In genomic region chr4:53905935-53906377, GRCh38 we compare ENCODE assay signal across 8 cellular contexts.
DNase-seq lines count a peak whose midpoint lies in the region; FAIRE-seq and TF ChIP-seq lines count a peak whose summit lies in the region.

No MANE protein-coding gene starts in this region.

- H3F3A ChIP-seq in PC-9 (ENCODE audit: insufficient read depth, low read depth) = no peaks in the 10 kb centered on the region

- TF ChIP-seq CTCF in spleen (IDR thresholded peaks at IDR 0.05 in 8 of 11, conservative IDR thresholded peaks at IDR 0.05 in 3 of 11) = no peak
- no peak for TF ChIP-seq CTCF in PC-9 (conservative IDR thresholded peaks at IDR 0.05)

- intact Hi-C loops in spleen (cut with DNase I; ENCODE audit: low total_unique reads) = loop anchor here (5.0 kb wide), 1 partner anchor 311 kb away; no protein-coding TSS in a partner anchor
- intact Hi-C loops in PC-9 (cut with micrococcal nuclease; ENCODE audit: unreplicated experiment) = loop anchor here (5.0 to 10.0 kb wide), 3 partner anchors 709 to 1531 kb away; no protein-coding TSS in a partner anchor

- POLR2A ChIA-PET in PC-9 (lab: Charles Lee; ENCODE audit: unreplicated experiment) = no interaction called here

- H3K4me3 ChIP-seq in spleen (peak overlapping the region in 4 of 8 donors; percentile 0 to 44 (median 24)), PC-9 (no peak overlapping the region)

- no peaks in the 10 kb centered on the region for H3K9me3 ChIP-seq in spleen
- no peaks in the 10 kb centered on the region for H3K9me3 ChIP-seq in PC-9 (ENCODE audit: insufficient read depth, low read depth)

- H3K9me2 ChIP-seq in PC-9 (ENCODE audit: insufficient read depth) = no peaks in the 10 kb centered on the region

- H3K27me3 ChIP-seq in spleen (replicated peaks in 1 of 7) (peaks cover 0 to 56% (median 9%) of the 10 kb centered on the region in 7 donors), PC-9 (ENCODE audit: insufficient read depth, low read depth) (no peaks in the 10 kb centered on the region)

- CTCF ChIA-PET in PC-9 (lab: Charles Lee) = interaction anchor here (0.7 kb wide), 1 partner anchor 24 kb away, joined by 4 read pairs; no protein-coding TSS in a partner anchor

- H3K4me1 ChIP-seq in spleen (peaks cover 3 to 36% (median 18%) of the 10 kb centered on the region in 6 donors), PC-9 (replicated peaks; ENCODE audit: insufficient read depth) (peaks cover 4% of the 10 kb centered on the region; the same call in 1 of the 2 replicates)

- TF ChIP-seq POLR2A in spleen (IDR thresholded peaks at IDR 0.05) = no peak

- H2AFZ ChIP-seq in PC-9 = no peak overlapping the region

- DNase-seq in ACHN = peak; percentile 44
- no peak for DNase-seq in GM18507 (ENCODE audit: extremely low spot score, insufficient read length, low read depth)
- DNase-seq in MV-4-11 (lab: John Stamatoyannopoulos, UW) = peak; percentile 50
- DNase-seq in anterior cingulate cortex (lab: John Stamatoyannopoulos, UW) = peak in 33 of 58 donors; percentile 3 to 52 (median 14)
- DNase-seq in iPS-NIHi11 (ENCODE audit: low spot score) = peak; percentile 61
- DNase-seq in spleen = no peak
- DNase-seq in PC-9 = no peak
- no peak for DNase-seq in activated CD8-positive, alpha-beta memory T cell treated with anti-CD3 and anti-CD28 coated beads, Interleukin-2, amount 50 U/mL, for 48 hours

- H3K4me2 ChIP-seq in PC-9 = no peak overlapping the region

- H3K36me3 ChIP-seq in spleen (no peaks in the 10 kb centered on the region), PC-9 (ENCODE audit: low read depth) (no peaks in the 10 kb centered on the region)

- no peaks in the 10 kb centered on the region for H4K20me1 ChIP-seq in PC-9 (ENCODE audit: insufficient read depth)

- FAIRE-seq in GM18507 (lab: Jason Lieb, UNC) = peak; percentile 60

- H3K79me2 ChIP-seq in PC-9 (ENCODE audit: low read depth) = no peaks in the 10 kb centered on the region

- WGBS in spleen, 5 donors = 13 to 32% (median 20%) methylated on average over 11 of the region's 11 CpGs

- in situ Hi-C loops in ACHN (cut with HindIII; ENCODE audit: low pct_ligation_motif_present, low pct_unique_long_range_greater_than_20kb, low sequenced_read_pairs) = no loop called here

- BruUV-seq in PC-9 (replicated peaks; lab: Mats Ljungman, UMichigan) = no TSS peak

- H3K27ac ChIP-seq in spleen (peak overlapping the region in 5 of 8 donors; percentile 2 to 53 (median 42)), PC-9 (no peak overlapping the region)

Comparison
In these comparisons a context has a peak if more than half of its experiments do, and no peak if none do; other contexts are left out.
1. DNase-seq: peak in ACHN (single experiment), MV-4-11 (single experiment), anterior cingulate cortex (33 of 58) and iPS-NIHi11 (single experiment); none in GM18507 (single experiment), spleen (single experiment), PC-9 (0 of 2) and activated CD8-positive, alpha-beta memory T cell treated with anti-CD3 and anti-CD28 coated beads, Interleukin-2, amount 50 U/mL, for 48 hours (single experiment).